Comparison of ENCODE assay signal across 11 cellular contexts in the genomic region with DNA sequence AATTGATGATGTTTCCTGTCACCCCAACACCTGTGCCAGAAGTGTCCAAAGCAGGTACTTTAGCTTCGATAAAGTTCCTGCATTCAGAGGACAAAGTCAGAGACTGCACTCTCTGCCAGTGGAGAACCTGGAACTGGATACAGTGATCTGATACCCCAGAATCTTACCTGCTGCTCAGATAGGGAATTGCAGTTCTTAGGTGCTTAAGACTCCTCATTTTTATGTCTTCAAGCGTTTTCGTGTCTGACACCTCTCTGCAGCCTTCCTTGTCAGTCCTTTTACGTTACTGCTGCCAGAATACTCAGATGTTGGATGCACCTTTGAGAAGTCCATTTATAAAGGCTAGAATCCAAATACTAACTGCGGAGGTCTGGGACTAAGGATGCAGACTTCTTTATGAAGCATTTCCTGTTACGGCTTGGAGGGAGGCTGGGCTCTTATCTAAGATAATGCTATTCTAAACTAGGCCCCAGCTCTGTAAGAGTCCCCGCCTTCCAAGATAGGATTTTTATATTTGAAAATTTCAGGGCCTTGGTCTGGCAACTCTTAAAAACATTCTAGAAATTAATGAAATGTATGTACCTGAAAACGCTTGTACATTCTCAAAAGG. TPM values are rescaled to one million over a fixed set of nuclear protein-coding genes. Genes with fewer than 3 reads are reported as not detected.
A peak's percentile ranks its signal among the peaks of the same experiment; 100 is the strongest.
DNase-seq lines count a peak whose midpoint lies in the region; ATAC-seq and TF ChIP-seq lines count a peak whose summit lies in the region.
"Had no signal": no experiment of that assay in that cellular context is flagged by ENCODE, and none has a peak within 500 bp of the region (broad histone marks: within the 10 kb centered on the region; RNA-seq: fewer than 3 reads in every experiment).

No MANE protein-coding gene starts in this region.

- CTCF ChIA-PET in CD4-positive, alpha-beta T cell (lab: Charles Lee): interaction anchor here (0.7 to 1.4 kb wide), 3 partner anchors 10 to 30 kb away, joined by 3 to 4 read pairs (median 3); no protein-coding TSS in a partner anchor
- CTCF ChIA-PET in HEK293 (lab: Yijun Ruan, JAX): interaction anchor here (0.5 to 1.2 kb wide), 6 partner anchors 23 to 895 kb away, joined by 3 to 4 read pairs (median 3); no protein-coding TSS in a partner anchor

- no peak for ATAC-seq in CD4-positive, alpha-beta T cell (ENCODE audit: poor library complexity)
- no peak for ATAC-seq in central memory CD8-positive, alpha-beta T cell (replicated peaks; ENCODE audit: extremely low read depth, poor library complexity, severe bottlenecking)
- ATAC-seq in natural killer cell treated with Interleukin-12 subunit alpha and Interleukin-12 subunit beta and Interleukin-15 and Interleukin-18, amount 100 ng/mL, for 72 hours: no peak
- no peak for ATAC-seq in GM21526 (IDR thresholded peaks at IDR 0.05; ENCODE audit: low FRiP score, unreplicated experiment)

- peaks cover 14% of the 10 kb centered on the region for H3K4me1 ChIP-seq in HEK293 (ENCODE audit: control insufficient read depth, insufficient read depth, low read length)
- H3K4me1 ChIP-seq: prostate gland had no signal

- H3K36me3 ChIP-seq in HEK293 (ENCODE audit: control insufficient read depth in 2 of 2, insufficient read depth in 1 of 2, low read length in 2 of 2): no peaks in the 10 kb centered on the region
- H3K36me3 ChIP-seq: brain microvascular endothelial cell, prostate gland had no signal

- no peak overlapping the region for H3K27ac ChIP-seq in CD4-positive, alpha-beta T cell (ENCODE audit: low read depth, low read length)
- H3K27ac ChIP-seq in HEK293 (ENCODE audit: extremely low read depth, low read depth, low read length): no peak overlapping the region
- H3K27ac ChIP-seq: brain microvascular endothelial cell had no signal

- H3K36me3 Mint-ChIP-seq in CD4-positive, alpha-beta T cell (ENCODE audit: low read depth): no peaks in the 10 kb centered on the region
- no peaks in the 10 kb centered on the region for H3K36me3 Mint-ChIP-seq in central memory CD8-positive, alpha-beta T cell (ENCODE audit: insufficient read depth)
- no peaks in the 10 kb centered on the region for H3K36me3 Mint-ChIP-seq in natural killer cell treated with Interleukin-12 subunit alpha and Interleukin-12 subunit beta and Interleukin-15 and Interleukin-18, amount 100 ng/mL, for 72 hours

- peak overlapping the region; percentile 85 for H3K4me3 Mint-ChIP-seq in CD4-positive, alpha-beta T cell
- peak overlapping the region; percentile 82 for H3K4me3 Mint-ChIP-seq in central memory CD8-positive, alpha-beta T cell
- peak overlapping the region; percentile 90 for H3K4me3 Mint-ChIP-seq in natural killer cell treated with Interleukin-12 subunit alpha and Interleukin-12 subunit beta and Interleukin-15 and Interleukin-18, amount 100 ng/mL, for 72 hours

- no peaks in the 10 kb centered on the region for H3K9me3 Mint-ChIP-seq in CD4-positive, alpha-beta T cell
- H3K9me3 Mint-ChIP-seq in central memory CD8-positive, alpha-beta T cell: no peaks in the 10 kb centered on the region
- no peaks in the 10 kb centered on the region for H3K9me3 Mint-ChIP-seq in natural killer cell treated with Interleukin-12 subunit alpha and Interleukin-12 subunit beta and Interleukin-15 and Interleukin-18, amount 100 ng/mL, for 72 hours

- DNase-seq in CD4-positive, alpha-beta T cell: no peak
- DNase-seq in central memory CD8-positive, alpha-beta T cell (ENCODE audit: low spot score in 2 of 2): no peak
- no peak for DNase-seq in natural killer cell treated with Interleukin-12 subunit alpha and Interleukin-12 subunit beta and Interleukin-15 and Interleukin-18, amount 100 ng/mL, for 72 hours (ENCODE audit: low spot score)
- DNase-seq in posterior vena cava (ENCODE audit: low spot score) (no peak), SKM-1 treated with dmso at 0.1 percent for 144 hours (lab: John Stamatoyannopoulos, UW; ENCODE audit: unreplicated experiment) (no peak)
- DNase-seq in activated effector memory CD4-positive, alpha-beta T cell treated with anti-CD3 and anti-CD28 coated beads, Interleukin-2, amount 50 U/mL, for 16 hours: no peak
- DNase-seq: activated CD4-positive, alpha-beta T cell treated with anti-CD3 and anti-CD28 coated beads for 48 hours; brain microvascular endothelial cell had no signal

- no peak overlapping the region for H3K4me3 ChIP-seq in HEK293 (ENCODE audit: low read depth, low read length)

- no peaks in the 10 kb centered on the region for H3K27me3 ChIP-seq in CD4-positive, alpha-beta T cell (ENCODE audit: control insufficient read depth, insufficient read depth, low read length)
- H3K27me3 ChIP-seq: brain microvascular endothelial cell had no signal

- H3K9me3 ChIP-seq in CD4-positive, alpha-beta T cell (ENCODE audit: control insufficient read depth, low read length): no peaks in the 10 kb centered on the region
- H3K9me3 ChIP-seq in HEK293 (ENCODE audit: control insufficient read depth, insufficient read depth, low read depth, low read length): no peaks in the 10 kb centered on the region
- H3K9me3 ChIP-seq: prostate gland had no signal

- POLR2A ChIA-PET in CD4-positive, alpha-beta T cell (lab: Charles Lee): interaction anchor here (2.2 kb wide), 1 partner anchor 29 kb away, joined by 14 read pairs; no protein-coding TSS in a partner anchor
- POLR2A ChIA-PET in HEK293 (lab: Yijun Ruan, JAX): interaction anchor here (0.9 to 1.0 kb wide), 2 partner anchors 23 to 558 kb away, joined by 3 read pairs; no protein-coding TSS in a partner anchor

- H3K27ac Mint-ChIP-seq in CD4-positive, alpha-beta T cell: no peak overlapping the region
- no peak overlapping the region for H3K27ac Mint-ChIP-seq in central memory CD8-positive, alpha-beta T cell (ENCODE audit: low read depth)
- H3K27ac Mint-ChIP-seq in natural killer cell treated with Interleukin-12 subunit alpha and Interleukin-12 subunit beta and Interleukin-15 and Interleukin-18, amount 100 ng/mL, for 72 hours: no peak overlapping the region

- intact Hi-C loops in CD4-positive, alpha-beta T cell (cut with DNase I, micrococcal nuclease): loop anchor here (10.0 kb wide), 2 partner anchors 892 to 1012 kb away; a partner anchor contains a TSS
- intact Hi-C loops in posterior vena cava (cut with DNase I): no loop called here

- H3K4me1 Mint-ChIP-seq in CD4-positive, alpha-beta T cell (ENCODE audit: low read depth): peaks cover 56% of the 10 kb centered on the region
- H3K4me1 Mint-ChIP-seq in central memory CD8-positive, alpha-beta T cell: peaks cover 27% of the 10 kb centered on the region
- peaks cover 21 to 31% of the 10 kb centered on the region in 2 donors for H3K4me1 Mint-ChIP-seq in natural killer cell treated with Interleukin-12 subunit alpha and Interleukin-12 subunit beta and Interleukin-15 and Interleukin-18, amount 100 ng/mL, for 72 hours (ENCODE audit: low read depth in 2 of 2)

- no peaks in the 10 kb centered on the region for H3K27me3 Mint-ChIP-seq in CD4-positive, alpha-beta T cell
- H3K27me3 Mint-ChIP-seq in central memory CD8-positive, alpha-beta T cell: no peaks in the 10 kb centered on the region
- H3K27me3 Mint-ChIP-seq in natural killer cell treated with Interleukin-12 subunit alpha and Interleukin-12 subunit beta and Interleukin-15 and Interleukin-18, amount 100 ng/mL, for 72 hours: peaks cover 3 to 10% of the 10 kb centered on the region in 2 donors

- no peak for TF ChIP-seq CTCF in CD4-positive, alpha-beta T cell (IDR thresholded peaks at IDR 0.05)
- peak; percentile 27; the same call in 1 of the 2 replicates for TF ChIP-seq CTCF in HEK293 (tag by site-specific recombination; IDR thresholded peaks at IDR 0.05)

TF ChIP-seq in HEK293, 187 proteins besides CTCF, POLR2A, EP300 and RAD21:
- TF ChIP-seq ZNF600 (tag by site-specific recombination; IDR thresholded peaks at IDR 0.05) (peak; percentile 57; the same call in 1 of the 2 replicates), MYNN (tag by site-specific recombination; IDR thresholded peaks at IDR 0.05; ENCODE audit: borderline replicate concordance) (0 out of 2 replicates have a peak, but pooled peaks have one; percentile 54), ZBTB1 (tag by site-specific recombination; IDR thresholded peaks at IDR 0.05) (no peak)
TF ChIP-seq in HEK293: peak in this region for 2.

RNA-seq across cellular contexts. Expression of a gene that starts 1.9 kb away (rescaled TPM):
- 1 to 10 TPM; 6.6 to 7.1 TPM for total RNA-seq in CD4-positive, alpha-beta T cell
- total RNA-seq in natural killer cell treated with Interleukin-12 subunit alpha and Interleukin-12 subunit beta and Interleukin-15 and Interleukin-18, amount 100 ng/mL, for 72 hours: 10 to 100 TPM; 26.4 to 38.3 TPM
- 1 to 10 TPM; 7.7 to 9.9 TPM for total RNA-seq in posterior vena cava

Comparison
In these comparisons a context has a peak if more than half of its experiments do, and no peak if none do; other contexts are left out.
1. intact Hi-C loops: an anchor here in CD4-positive, alpha-beta T cell (10.0 kb wide); none called in posterior vena cava.